Comparison of ENCODE assay signal across 9 cellular contexts in genomic region chr19:10419200-10419645, GRCh38. TPM values are rescaled to one million over a fixed set of nuclear protein-coding genes. Genes with fewer than 3 reads are reported as not detected.
DNase-seq lines count a peak whose midpoint lies in the region; ATAC-seq and TF ChIP-seq lines count a peak whose summit lies in the region.
"Had no signal": no experiment of that assay in that cellular context is flagged by ENCODE, and none has a peak within 500 bp of the region (broad histone marks: within the 10 kb centered on the region; RNA-seq: fewer than 3 reads in every experiment).

No MANE protein-coding gene starts in this region.

- peaks cover 13% of the 10 kb centered on the region for H3K36me3 Mint-ChIP-seq in activated naive CD4-positive, alpha-beta T cell treated with anti-CD3 and anti-CD28 coated beads, Interleukin-2, amount 10 ng/mL, durations not matched to agents 7 days and 5 days
- H3K36me3 Mint-ChIP-seq in T-helper 17 cell (ENCODE audit: low read depth) = peaks cover 6% of the 10 kb centered on the region

- CTCF ChIA-PET in activated naive CD4-positive, alpha-beta T cell treated with anti-CD3 and anti-CD28 coated beads, Interleukin-2, amount 10 ng/mL, durations not matched to agents 7 days and 5 days (lab: Charles Lee) = interaction anchor here (1.0 to 16.2 kb wide), 4 partner anchors 10 to 58 kb away, joined by 3 to 382 read pairs (median 41); partner anchors contain the start of gene CDC37

- no peak for ATAC-seq in T-helper 17 cell
- ATAC-seq in stimulated activated naive CD8-positive, alpha-beta T cell treated with anti-CD3 and anti-CD28 coated beads, Interleukin-15, amount 100 ng/mL, for 72 hours = no peak
- ATAC-seq in GM19328 (IDR thresholded peaks at IDR 0.05; ENCODE audit: unreplicated experiment) = no peak

- peak overlapping the region; percentile 42 for H3K4me3 ChIP-seq in fibroblast of pulmonary artery (replicated peaks; ENCODE audit: low read depth, low read length)

- no peaks in the 10 kb centered on the region for H3K9me3 Mint-ChIP-seq in activated naive CD4-positive, alpha-beta T cell treated with anti-CD3 and anti-CD28 coated beads, Interleukin-2, amount 10 ng/mL, durations not matched to agents 7 days and 5 days
- H3K9me3 Mint-ChIP-seq in stimulated activated naive CD8-positive, alpha-beta T cell treated with anti-CD3 and anti-CD28 coated beads, Interleukin-15, amount 100 ng/mL, for 72 hours = no peaks in the 10 kb centered on the region

- H3K4me1 Mint-ChIP-seq in activated naive CD4-positive, alpha-beta T cell treated with anti-CD3 and anti-CD28 coated beads, Interleukin-2, amount 10 ng/mL, durations not matched to agents 7 days and 5 days = peaks cover 77% of the 10 kb centered on the region
- H3K4me1 Mint-ChIP-seq in T-helper 17 cell = peaks cover 35% of the 10 kb centered on the region
- H3K4me1 Mint-ChIP-seq in stimulated activated naive CD8-positive, alpha-beta T cell treated with anti-CD3 and anti-CD28 coated beads, Interleukin-15, amount 100 ng/mL, for 72 hours = peaks cover 83% of the 10 kb centered on the region

- H3K9me3 ChIP-seq in T-helper 17 cell (ENCODE audit: control insufficient read depth, low read length, poor library complexity, severe bottlenecking) = no peaks in the 10 kb centered on the region

- TF ChIP-seq CTCF in fibroblast of pulmonary artery (IDR thresholded peaks at IDR 0.05; ENCODE audit: low read length, missing control alignments) (no peak), GM20000 (IDR thresholded peaks at IDR 0.05; ENCODE audit: extremely low read depth, missing control alignments) (no peak)

- H3K4me3 Mint-ChIP-seq in activated naive CD4-positive, alpha-beta T cell treated with anti-CD3 and anti-CD28 coated beads, Interleukin-2, amount 10 ng/mL, durations not matched to agents 7 days and 5 days = peak overlapping the region; percentile 78
- H3K4me3 Mint-ChIP-seq in T-helper 17 cell = peak overlapping the region; percentile 93
- H3K4me3 Mint-ChIP-seq in stimulated activated naive CD8-positive, alpha-beta T cell treated with anti-CD3 and anti-CD28 coated beads, Interleukin-15, amount 100 ng/mL, for 72 hours = peak overlapping the region; percentile 86 to 89

- peak overlapping the region; percentile 91 for H3K27ac Mint-ChIP-seq in activated naive CD4-positive, alpha-beta T cell treated with anti-CD3 and anti-CD28 coated beads, Interleukin-2, amount 10 ng/mL, durations not matched to agents 7 days and 5 days
- peak overlapping the region; percentile 83 for H3K27ac Mint-ChIP-seq in T-helper 17 cell
- H3K27ac Mint-ChIP-seq in stimulated activated naive CD8-positive, alpha-beta T cell treated with anti-CD3 and anti-CD28 coated beads, Interleukin-15, amount 100 ng/mL, for 72 hours = peak overlapping the region in 1 of 2 donors; percentile 74

- peak; percentile 72 for DNase-seq in activated naive CD4-positive, alpha-beta T cell treated with anti-CD3 and anti-CD28 coated beads, Interleukin-2, amount 10 ng/mL, durations not matched to agents 7 days and 5 days
- DNase-seq in activated naive CD4-positive, alpha-beta T cell treated with Interleukin-2 at 50 U/mL for 16 hours = no peak
- no peak for DNase-seq in T-helper 17 cell
- no peak for DNase-seq in fibroblast of pulmonary artery (ENCODE audit: low read depth)
- DNase-seq in stimulated activated naive CD8-positive, alpha-beta T cell treated with anti-CD3 and anti-CD28 coated beads, Interleukin-15, amount 100 ng/mL, for 72 hours = no peak
- no peak for DNase-seq in SIG-M5 (lab: John Stamatoyannopoulos, UW)
- DNase-seq in GM20000 (ENCODE audit: low spot score) = no peak
- DNase-seq: NCI-H345 had no signal

- H3K27me3 Mint-ChIP-seq in activated naive CD4-positive, alpha-beta T cell treated with anti-CD3 and anti-CD28 coated beads, Interleukin-2, amount 10 ng/mL, durations not matched to agents 7 days and 5 days = peaks cover 82% of the 10 kb centered on the region
- peaks cover 39% of the 10 kb centered on the region for H3K27me3 Mint-ChIP-seq in T-helper 17 cell
- peaks cover 43% of the 10 kb centered on the region for H3K27me3 Mint-ChIP-seq in stimulated activated naive CD8-positive, alpha-beta T cell treated with anti-CD3 and anti-CD28 coated beads, Interleukin-15, amount 100 ng/mL, for 72 hours

RNA-seq across cellular contexts. Expression of gene PDE4A, which starts 1.1 kb away (rescaled TPM):
- total RNA-seq in T-helper 17 cell = 1 to 10 TPM; 5.7 to 9.5 TPM

RNA-seq across cellular contexts. Expression of gene CDC37, which starts 15.9 kb away (rescaled TPM):
- 100 to 1,000 TPM; 198 to 207 TPM for total RNA-seq in T-helper 17 cell

RNA-seq across cellular contexts. Expression of gene TYK2, which starts 38.9 kb away (rescaled TPM):
- total RNA-seq in T-helper 17 cell = 100 to 1,000 TPM; 241 to 267 TPM
